In genomic region chr3:99505646-99506269, GRCh38 we compare ENCODE assay signal across 9 cellular contexts.
DNase-seq lines count a peak whose midpoint lies in the region; ATAC-seq and TF ChIP-seq lines count a peak whose summit lies in the region.
"Had no signal": no experiment of that assay in that cellular context is flagged by ENCODE, and none has a peak within 500 bp of the region (broad histone marks: within the 10 kb centered on the region; RNA-seq: fewer than 3 reads in every experiment).

No MANE protein-coding gene starts in this region.

- H3K27ac Mint-ChIP-seq in dendritic cell treated with granulocyte-macrophage colony-stimulating factor and Interleukin-4, amounts not matched to agents 40 ng/mL and 50 ng/mL, for 4 days: peak overlapping the region; percentile 78
- H3K27ac Mint-ChIP-seq in stimulated activated naive B cell treated with anti-CD40 and anti-IgM and Interleukin-4, amounts not matched to agents 10 μg/mL and 1 μg/mL and 100 μg/mL, for 72 hours: no peak overlapping the region
- H3K27ac Mint-ChIP-seq: natural killer cell had no signal

- no peak for TF ChIP-seq POLR2A in ovary (IDR thresholded peaks at IDR 0.05)

- H3K27me3 Mint-ChIP-seq in dendritic cell treated with granulocyte-macrophage colony-stimulating factor and Interleukin-4, amounts not matched to agents 40 ng/mL and 50 ng/mL, for 4 days: no peaks in the 10 kb centered on the region
- H3K27me3 Mint-ChIP-seq in stimulated activated naive B cell treated with anti-CD40 and anti-IgM and Interleukin-4, amounts not matched to agents 10 μg/mL and 1 μg/mL and 100 μg/mL, for 72 hours: no peaks in the 10 kb centered on the region

- no peaks in the 10 kb centered on the region for H3K36me3 ChIP-seq in ovary

- peaks cover 33% of the 10 kb centered on the region for H3K4me1 Mint-ChIP-seq in dendritic cell treated with granulocyte-macrophage colony-stimulating factor and Interleukin-4, amounts not matched to agents 40 ng/mL and 50 ng/mL, for 4 days (ENCODE audit: low read depth)
- peaks cover 2 to 4% of the 10 kb centered on the region in 2 donors for H3K4me1 Mint-ChIP-seq in stimulated activated naive B cell treated with anti-CD40 and anti-IgM and Interleukin-4, amounts not matched to agents 10 μg/mL and 1 μg/mL and 100 μg/mL, for 72 hours
- H3K4me1 Mint-ChIP-seq: natural killer cell had no signal

- H3K9me3 ChIP-seq in ovary: no peaks in the 10 kb centered on the region

- 75 to 95% (median 89%) methylated on average over 7 of the region's 7 CpGs for WGBS in ovary, 3 donors

- no peak overlapping the region for H3K27ac ChIP-seq in ovary

- in situ Hi-C loops in KBM-7 (cut with MboI; ENCODE audit: low pct_unique_long_range_greater_than_20kb, low sequenced_read_pairs): no loop called here

- ATAC-seq in GM18517 (IDR thresholded peaks at IDR 0.05; ENCODE audit: unreplicated experiment): peak; percentile 99
- ATAC-seq in GM21825 (IDR thresholded peaks at IDR 0.05; ENCODE audit: unreplicated experiment): peak; percentile 99
- ATAC-seq in stimulated activated naive B cell treated with anti-CD40 and anti-IgM and Interleukin-4, amounts not matched to agents 10 μg/mL and 1 μg/mL and 100 μg/mL, for 72 hours (replicated peaks): peak; percentile 89 to 98

- no peaks in the 10 kb centered on the region for H3K36me3 Mint-ChIP-seq in dendritic cell treated with granulocyte-macrophage colony-stimulating factor and Interleukin-4, amounts not matched to agents 40 ng/mL and 50 ng/mL, for 4 days (ENCODE audit: low read depth)
- no peaks in the 10 kb centered on the region for H3K36me3 Mint-ChIP-seq in stimulated activated naive B cell treated with anti-CD40 and anti-IgM and Interleukin-4, amounts not matched to agents 10 μg/mL and 1 μg/mL and 100 μg/mL, for 72 hours
- H3K36me3 Mint-ChIP-seq: natural killer cell had no signal

- H3K4me3 Mint-ChIP-seq in dendritic cell treated with granulocyte-macrophage colony-stimulating factor and Interleukin-4, amounts not matched to agents 40 ng/mL and 50 ng/mL, for 4 days: no peak overlapping the region
- peak overlapping the region in 1 of 2 donors; percentile 33 for H3K4me3 Mint-ChIP-seq in stimulated activated naive B cell treated with anti-CD40 and anti-IgM and Interleukin-4, amounts not matched to agents 10 μg/mL and 1 μg/mL and 100 μg/mL, for 72 hours
- H3K4me3 Mint-ChIP-seq: natural killer cell had no signal

- DNase-seq in KBM-7: peak; percentile 2
- DNase-seq in stimulated activated naive B cell treated with anti-CD40 and anti-IgM and Interleukin-4, amounts not matched to agents 10 μg/mL and 1 μg/mL and 100 μg/mL, for 72 hours: peak; percentile 23
- DNase-seq in NCI-H2196 treated with DMSO at 0.1 percent for 48 hours (lab: John Stamatoyannopoulos, UW; ENCODE audit: unreplicated experiment): no peak
- no peak for DNase-seq in ovary
- no peak for DNase-seq in hippocampal formation (lab: John Stamatoyannopoulos, UW)
- DNase-seq: natural killer cell had no signal

- no peaks in the 10 kb centered on the region for H3K27me3 ChIP-seq in ovary

- no peak for TF ChIP-seq CTCF in ovary (IDR thresholded peaks at IDR 0.05)

- no peak overlapping the region for H3K4me3 ChIP-seq in ovary

- intact Hi-C loops in dendritic cell treated with granulocyte-macrophage colony-stimulating factor and Interleukin-4, amounts not matched to agents 40 ng/mL and 50 ng/mL, for 4 days (cut with micrococcal nuclease): no loop called here
- intact Hi-C loops in ovary (cut with DNase I): no loop called here

- H3K4me1 ChIP-seq in ovary (ENCODE audit: insufficient read depth): peaks cover 16% of the 10 kb centered on the region

- no peak for TF ChIP-seq EP300 in ovary (IDR thresholded peaks at IDR 0.05)

- no peaks in the 10 kb centered on the region for H3K9me3 Mint-ChIP-seq in dendritic cell treated with granulocyte-macrophage colony-stimulating factor and Interleukin-4, amounts not matched to agents 40 ng/mL and 50 ng/mL, for 4 days
- H3K9me3 Mint-ChIP-seq in stimulated activated naive B cell treated with anti-CD40 and anti-IgM and Interleukin-4, amounts not matched to agents 10 μg/mL and 1 μg/mL and 100 μg/mL, for 72 hours: no peaks in the 10 kb centered on the region

Comparison
In these comparisons a context has a peak if more than half of its experiments do, and no peak if none do; other contexts are left out.
1. DNase-seq: peak in KBM-7 (single experiment) and stimulated activated naive B cell treated with anti-CD40 and anti-IgM and Interleukin-4, amounts not matched to agents 10 μg/mL and 1 μg/mL and 100 μg/mL, for 72 hours (single experiment); none in NCI-H2196 treated with DMSO at 0.1 percent for 48 hours (single experiment), ovary (0 of 5) and hippocampal formation (0 of 2).
2. Peak in every context shown above with its lines, with median percentiles within 50 percentile points of each other: ATAC-seq.